In genomic region chr4:96145671-96146070, GRCh38 we compare ENCODE assay signal across 19 cellular contexts.
"Had no signal": no experiment of that assay in that cellular context is flagged by ENCODE, and none has a peak within 500 bp of the region (broad histone marks: within the 10 kb centered on the region; RNA-seq: fewer than 3 reads in every experiment).

No MANE protein-coding gene starts in this region.

- ATAC-seq: activated T-helper 17 cell treated with anti-CD3 and anti-CD28 coated beads, Interleukin-2, amount 50 U/mL, for 72 hours; foreskin keratinocyte; left ventricle myocardium superior; T-cell; WTC11 had no signal

- H3K79me2 ChIP-seq: parathyroid adenoma had no signal

- H3K36me3 Mint-ChIP-seq: T-cell, WTC11 had no signal

- H3K27ac Mint-ChIP-seq: activated CD4-positive, alpha-beta T cell treated with anti-CD3 and anti-CD28 coated beads, Interleukin-2, amount 10 ng/mL, durations not matched to agents 7 days and 5 days; activated naive CD4-positive, alpha-beta T cell treated with anti-CD3 and anti-CD28 coated beads for 36 hours; activated T-helper 17 cell treated with anti-CD3 and anti-CD28 coated beads, Interleukin-2, amount 50 U/mL, for 72 hours; endodermal cell; T-cell; WTC11 had no signal

- H3K27ac ChIP-seq: foreskin keratinocyte, parathyroid adenoma, skin epidermis, tibial artery, uterus had no signal

- H3K36me3 ChIP-seq: tibial artery, uterus had no signal

- H3K9me3 ChIP-seq: tibial artery, uterus had no signal

- H3K9me3 Mint-ChIP-seq: activated CD4-positive, alpha-beta T cell treated with anti-CD3 and anti-CD28 coated beads, Interleukin-2, amount 10 ng/mL, durations not matched to agents 7 days and 5 days; activated naive CD4-positive, alpha-beta T cell treated with anti-CD3 and anti-CD28 coated beads for 36 hours; activated T-helper 17 cell treated with anti-CD3 and anti-CD28 coated beads, Interleukin-2, amount 50 U/mL, for 72 hours; endodermal cell; neural crest cell; WTC11 had no signal

- H3K4me3 ChIP-seq: skin epidermis, tibial artery, uterus had no signal

- DNase-seq: activated CD4-positive, alpha-beta T cell treated with anti-CD3 and anti-CD28 coated beads, Interleukin-2, amount 10 ng/mL, durations not matched to agents 7 days and 5 days; activated CD8-positive, alpha-beta memory T cell treated with anti-CD3 and anti-CD28 coated beads for 24 hours; activated naive CD4-positive, alpha-beta T cell treated with anti-CD3 and anti-CD28 coated beads for 36 hours; cerebellar nuclear complex; endodermal cell; foreskin keratinocyte; kidney; left ventricle myocardium superior; mesendoderm; retina; T-cell; T1000; tibial artery; uterus had no signal

- H3K27me3 Mint-ChIP-seq: activated CD4-positive, alpha-beta T cell treated with anti-CD3 and anti-CD28 coated beads, Interleukin-2, amount 10 ng/mL, durations not matched to agents 7 days and 5 days; activated T-helper 17 cell treated with anti-CD3 and anti-CD28 coated beads, Interleukin-2, amount 50 U/mL, for 72 hours; T-cell had no signal

- H2AFZ ChIP-seq: parathyroid adenoma had no signal

- H3K4me1 ChIP-seq: parathyroid adenoma, tibial artery, uterus had no signal

- H3K4me1 Mint-ChIP-seq: activated CD4-positive, alpha-beta T cell treated with anti-CD3 and anti-CD28 coated beads, Interleukin-2, amount 10 ng/mL, durations not matched to agents 7 days and 5 days; activated T-helper 17 cell treated with anti-CD3 and anti-CD28 coated beads, Interleukin-2, amount 50 U/mL, for 72 hours; endodermal cell; neural crest cell; T-cell; WTC11 had no signal

- H3K4me3 Mint-ChIP-seq: activated CD4-positive, alpha-beta T cell treated with anti-CD3 and anti-CD28 coated beads, Interleukin-2, amount 10 ng/mL, durations not matched to agents 7 days and 5 days; activated naive CD4-positive, alpha-beta T cell treated with anti-CD3 and anti-CD28 coated beads for 36 hours; activated T-helper 17 cell treated with anti-CD3 and anti-CD28 coated beads, Interleukin-2, amount 50 U/mL, for 72 hours; endodermal cell; neural crest cell; T-cell; WTC11 had no signal

- H3K27me3 ChIP-seq: foreskin keratinocyte, tibial artery, uterus had no signal

- H3K9ac ChIP-seq: parathyroid adenoma had no signal
